Comparison of ENCODE assay signal across 8 cellular contexts in genomic region chr9:99820330-99821186, GRCh38. TPM values are rescaled to one million over a fixed set of nuclear protein-coding genes. Genes with fewer than 3 reads are reported as not detected.
DNase-seq lines count a peak whose midpoint lies in the region; ATAC-seq and TF ChIP-seq lines count a peak whose summit lies in the region.

No MANE protein-coding gene starts in this region.

- H3K27me3 Mint-ChIP-seq in activated T-helper 2 cell treated with anti-CD3 and anti-CD28 coated beads, Interferon-gamma antibody, Interleukin-2, Interleukin-4, amounts not matched to agents 10 μg/mL and 5 μg/mL and 100 μg/mL, durations not matched to agents 14 hours and 24 hours and 36 hours (ENCODE audit: low read depth), result peaks cover 3% of the 10 kb centered on the region
- H3K27me3 Mint-ChIP-seq in naive B cell, result peaks cover 34 to 39% (median 37%) of the 10 kb centered on the region in 3 donors

- H3K9me3 ChIP-seq in NT2/D1 (ENCODE audit: insufficient read depth, low read length) (no peaks in the 10 kb centered on the region), suprapubic skin (no peaks in the 10 kb centered on the region)

- TF ChIP-seq POLR2A in suprapubic skin (IDR thresholded peaks at IDR 0.05), result peak in 1 of 2 donors; percentile 63

- TF ChIP-seq CTCF in fibroblast of mammary gland (conservative IDR thresholded peaks at IDR 0.05; ENCODE audit: control insufficient read depth, insufficient read depth, low read depth, low read length), result no peak
- TF ChIP-seq CTCF in suprapubic skin (IDR thresholded peaks at IDR 0.05), result no peak

- H3K4me1 ChIP-seq in NT2/D1 (ENCODE audit: insufficient read depth, insufficient read length) (peaks cover 3% of the 10 kb centered on the region), suprapubic skin (peaks cover 47% of the 10 kb centered on the region)

- TF ChIP-seq EP300 in suprapubic skin (IDR thresholded peaks at IDR 0.05), result no peak

- H3K9me3 Mint-ChIP-seq in activated T-helper 2 cell treated with anti-CD3 and anti-CD28 coated beads, Interferon-gamma antibody, Interleukin-2, Interleukin-4, amounts not matched to agents 10 μg/mL and 5 μg/mL and 100 μg/mL, durations not matched to agents 14 hours and 24 hours and 36 hours, result no peaks in the 10 kb centered on the region
- no peaks in the 10 kb centered on the region for H3K9me3 Mint-ChIP-seq in naive B cell

- peak overlapping the region; percentile 82 for H3K4me3 ChIP-seq in NT2/D1 (ENCODE audit: insufficient read length, low read depth)
- peak overlapping the region; percentile 81 for H3K4me3 ChIP-seq in fibroblast of mammary gland (ENCODE audit: control insufficient read depth, low read depth, low read length)
- H3K4me3 ChIP-seq in suprapubic skin, result peak overlapping the region; percentile 87

- DNase-seq in activated T-cell treated with anti-CD3 and anti-CD28 coated beads for 1 hour (ENCODE audit: low read depth) (peak; percentile 40), NT2/D1 (ENCODE audit: low read depth, low spot score) (no peak), fibroblast of mammary gland (ENCODE audit: low read depth) (peak; percentile 95), naive B cell (peak; percentile 83), suprapubic skin (ENCODE audit: low spot score in 2 of 2) (peak; percentile 89 to 91)
- no peak for DNase-seq in activated T-cell treated with anti-CD3 and anti-CD28 coated beads, Interleukin-2, amount 50 U/mL, for 1 hour
- peak; percentile 48 for DNase-seq in activated T-helper 2 cell treated with anti-CD3 and anti-CD28 coated beads, Interferon-gamma antibody, Interleukin-2, Interleukin-4, amounts not matched to agents 10 μg/mL and 5 μg/mL and 100 μg/mL, durations not matched to agents 14 hours and 24 hours and 36 hours (ENCODE audit: low spot score)

- under 1% methylated on average over 34 of the region's 34 CpGs for WGBS in suprapubic skin

- peak overlapping the region; percentile 98 for H3K27ac Mint-ChIP-seq in activated T-helper 2 cell treated with anti-CD3 and anti-CD28 coated beads, Interferon-gamma antibody, Interleukin-2, Interleukin-4, amounts not matched to agents 10 μg/mL and 5 μg/mL and 100 μg/mL, durations not matched to agents 14 hours and 24 hours and 36 hours
- H3K27ac Mint-ChIP-seq in naive B cell, result peak overlapping the region; percentile 97 to 100 (median 100)

- peak overlapping the region; percentile 100 for H3K4me3 Mint-ChIP-seq in activated T-helper 2 cell treated with anti-CD3 and anti-CD28 coated beads, Interferon-gamma antibody, Interleukin-2, Interleukin-4, amounts not matched to agents 10 μg/mL and 5 μg/mL and 100 μg/mL, durations not matched to agents 14 hours and 24 hours and 36 hours (ENCODE audit: low read depth)
- H3K4me3 Mint-ChIP-seq in naive B cell, result peak overlapping the region; percentile 92 to 100 (median 98)

- H3K4me1 Mint-ChIP-seq in activated T-helper 2 cell treated with anti-CD3 and anti-CD28 coated beads, Interferon-gamma antibody, Interleukin-2, Interleukin-4, amounts not matched to agents 10 μg/mL and 5 μg/mL and 100 μg/mL, durations not matched to agents 14 hours and 24 hours and 36 hours (ENCODE audit: low read depth), result peaks cover 40% of the 10 kb centered on the region
- H3K4me1 Mint-ChIP-seq in naive B cell, result peaks cover 51 to 66% (median 59%) of the 10 kb centered on the region in 3 donors

- H3K27me3 ChIP-seq in NT2/D1 (ENCODE audit: insufficient read depth, insufficient read length), result peaks cover 54% of the 10 kb centered on the region
- peaks cover 17% of the 10 kb centered on the region for H3K27me3 ChIP-seq in suprapubic skin

- ATAC-seq in naive B cell (ENCODE audit: low read depth in 2 of 2) (peak; percentile 2 to 6), GM18858 (IDR thresholded peaks at IDR 0.05; ENCODE audit: unreplicated experiment) (no peak)

- peak overlapping the region; percentile 98 for H3K27ac ChIP-seq in suprapubic skin

- H3K36me3 ChIP-seq in NT2/D1 (ENCODE audit: insufficient read depth, insufficient read length, low read length) (no peaks in the 10 kb centered on the region), suprapubic skin (no peaks in the 10 kb centered on the region)

- H3K36me3 Mint-ChIP-seq in activated T-helper 2 cell treated with anti-CD3 and anti-CD28 coated beads, Interferon-gamma antibody, Interleukin-2, Interleukin-4, amounts not matched to agents 10 μg/mL and 5 μg/mL and 100 μg/mL, durations not matched to agents 14 hours and 24 hours and 36 hours (ENCODE audit: low read depth), result peaks cover 36% of the 10 kb centered on the region
- H3K36me3 Mint-ChIP-seq in naive B cell, result no peaks in the 10 kb centered on the region

- intact Hi-C loops in activated T-helper 2 cell treated with anti-CD3 and anti-CD28 coated beads, Interferon-gamma antibody, Interleukin-2, Interleukin-4, amounts not matched to agents 10 μg/mL and 5 μg/mL and 100 μg/mL, durations not matched to agents 14 hours and 24 hours and 36 hours (cut with micrococcal nuclease), result loop anchor here (2.0 to 10.0 kb wide), 13 partner anchors 52 to 763 kb away; partner anchors contain the start of genes ERP44, INVS, SEC61B and STX17

- peak overlapping the region; percentile 79 for H3K9ac ChIP-seq in NT2/D1 (ENCODE audit: insufficient read length, low read depth)

RNA-seq across cellular contexts. Expression of gene NR4A3, which starts 1.1 kb away (rescaled TPM):
- total RNA-seq in activated T-helper 2 cell treated with anti-CD3 and anti-CD28 coated beads, Interferon-gamma antibody, Interleukin-2, Interleukin-4, amounts not matched to agents 10 μg/mL and 5 μg/mL and 100 μg/mL, durations not matched to agents 14 hours and 24 hours and 36 hours, result 161 and 169 TPM in 2 replicates
- polyA plus RNA-seq in naive B cell (ENCODE audit: low read depth in 6 of 6), result 1 to 10 TPM; 1.3 to 5.2 (median 2.5) TPM
- 1 to 10 TPM in 3 of 4 donors, under 1 TPM in 1; 0.64 to 5.9 (median 2.9) TPM for total RNA-seq in suprapubic skin

Comparison
In these comparisons a context has a peak if more than half of its experiments do, and no peak if none do; other contexts are left out.
1. DNase-seq: peak in activated T-cell treated with anti-CD3 and anti-CD28 coated beads for 1 hour (single experiment), activated T-helper 2 cell treated with anti-CD3 and anti-CD28 coated beads, Interferon-gamma antibody, Interleukin-2, Interleukin-4, amounts not matched to agents 10 μg/mL and 5 μg/mL and 100 μg/mL, durations not matched to agents 14 hours and 24 hours and 36 hours (single experiment), fibroblast of mammary gland (single experiment), naive B cell (single experiment) and suprapubic skin (2 of 2); none in activated T-cell treated with anti-CD3 and anti-CD28 coated beads, Interleukin-2, amount 50 U/mL, for 1 hour (single experiment) and NT2/D1 (single experiment).
2. RNA of gene NR4A3, which starts 1.1 kb away (total RNA-seq): 161 to 169 TPM in activated T-helper 2 cell treated with anti-CD3 and anti-CD28 coated beads, Interferon-gamma antibody, Interleukin-2, Interleukin-4, amounts not matched to agents 10 μg/mL and 5 μg/mL and 100 μg/mL, durations not matched to agents 14 hours and 24 hours and 36 hours; 0.64 to 5.9 TPM in suprapubic skin; every median in the first group is over 10 times any median in the second.
3. Peak in every context shown above with its lines, with median percentiles within 50 percentile points of each other: H3K4me3 ChIP-seq.